Comparison of ENCODE assay signal across 9 cellular contexts in the genomic region with DNA sequence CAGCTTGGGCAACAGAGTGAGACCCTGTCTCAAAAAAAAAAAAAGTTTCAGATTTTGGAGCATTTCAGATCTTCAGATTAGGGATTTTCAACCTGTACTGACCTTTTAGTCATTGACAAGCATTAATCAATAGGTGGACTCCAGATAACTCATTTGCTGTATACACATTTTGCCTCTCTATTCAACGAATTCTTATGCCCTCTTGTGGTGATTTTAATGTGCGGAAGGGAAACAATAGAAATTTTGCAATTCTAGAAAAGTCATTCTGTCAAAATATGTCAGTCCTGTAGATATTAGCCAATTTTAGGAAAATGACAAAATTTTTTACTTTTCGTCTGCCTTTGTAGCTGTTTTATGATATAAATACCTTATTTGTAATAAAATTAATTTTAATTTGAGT. TPM values are rescaled to one million over a fixed set of nuclear protein-coding genes. Genes with fewer than 3 reads are reported as not detected.
DNase-seq lines count a peak whose midpoint lies in the region; ATAC-seq and TF ChIP-seq lines count a peak whose summit lies in the region.
"Had no signal": no experiment of that assay in that cellular context is flagged by ENCODE, and none has a peak within 500 bp of the region (broad histone marks: within the 10 kb centered on the region; RNA-seq: fewer than 3 reads in every experiment).

No MANE protein-coding gene starts in this region.

- no peaks in the 10 kb centered on the region for H3K9me2 ChIP-seq in PC-3 (replicated peaks; ENCODE audit: low read length)

- CTCF ChIA-PET in PC-3 (lab: Charles Lee): no interaction called here

- no peaks in the 10 kb centered on the region for H4K20me1 ChIP-seq in PC-3 (ENCODE audit: low read length)

- no TSS peak for BruUV-seq in PC-3 (replicated peaks; lab: Mats Ljungman, UMichigan)

- H3K9me3 ChIP-seq in PC-3 (ENCODE audit: low read length) (no peaks in the 10 kb centered on the region), aorta (ENCODE audit: control insufficient read depth, low read length) (no peaks in the 10 kb centered on the region), tibial artery (no peaks in the 10 kb centered on the region)

- intact Hi-C loops in PC-3 (cut with micrococcal nuclease) (loop anchor here (1.0 to 10.0 kb wide), 7 partner anchors 47 to 338 kb away; partner anchors contain the start of gene TRIM58), aorta (cut with DNase I) (no loop called here), tibial artery (cut with DNase I; ENCODE audit: low total_unique reads) (no loop called here)

- H2AFZ ChIP-seq in PC-3 (ENCODE audit: low read length): no peak overlapping the region

- peak; percentile 95 for TF ChIP-seq CTCF in PC-3 (conservative IDR thresholded peaks at IDR 0.05; ENCODE audit: low read depth, low read length)
- TF ChIP-seq CTCF in foreskin keratinocyte (conservative IDR thresholded peaks at IDR 0.05): peak; percentile 33
- no peak for TF ChIP-seq CTCF in tibial artery (IDR thresholded peaks at IDR 0.05)

- POLR2A ChIA-PET in PC-3 (lab: Charles Lee; ENCODE audit: unreplicated experiment): no interaction called here

- H3K27me3 ChIP-seq in PC-3 (ENCODE audit: low read length) (peaks cover 21% of the 10 kb centered on the region; the same call in 1 of the 2 replicates), foreskin keratinocyte (no peaks in the 10 kb centered on the region), aorta (ENCODE audit: control insufficient read depth in 1 of 2, insufficient read depth in 2 of 2, low read length in 1 of 2) (no peaks in the 10 kb centered on the region), tibial artery (no peaks in the 10 kb centered on the region)

- WGBS in aorta, 2 donors: 52 to 54% methylated on average over 3 of the region's 3 CpGs

- no peaks in the 10 kb centered on the region for H3K4me1 ChIP-seq in PC-3 (ENCODE audit: insufficient read depth, low read length)
- no peaks in the 10 kb centered on the region for H3K4me1 ChIP-seq in foreskin keratinocyte
- H3K4me1 ChIP-seq in aorta (ENCODE audit: control insufficient read depth in 1 of 2, insufficient read depth in 2 of 2, low read length in 2 of 2): no peaks in the 10 kb centered on the region
- H3K4me1 ChIP-seq in tibial artery: no peaks in the 10 kb centered on the region

- H3F3A ChIP-seq in PC-3 (ENCODE audit: low read length, unreplicated experiment): no peaks in the 10 kb centered on the region

- ATAC-seq in GM21529 (IDR thresholded peaks at IDR 0.05; ENCODE audit: unreplicated experiment) (peak; percentile 70), PC-3 (peak; percentile 63), foreskin keratinocyte (no peak), aorta (ENCODE audit: low FRiP score) (no peak)

- no peak overlapping the region for H3K4me3 ChIP-seq in PC-3 (ENCODE audit: low read length)
- no peak overlapping the region for H3K4me3 ChIP-seq in aorta (ENCODE audit: low read length in 2 of 2)
- H3K4me3 ChIP-seq in tibial artery: no peak overlapping the region

- H3K79me2 ChIP-seq in PC-3 (ENCODE audit: low read length): no peaks in the 10 kb centered on the region

- DNase-seq in D341Med (ENCODE audit: low spot score) (peak; percentile 34), PC-3 (peak; percentile 82), foreskin keratinocyte (no peak), COLO668 (lab: John Stamatoyannopoulos, UW; ENCODE audit: unreplicated experiment) (no peak), globus pallidus (ENCODE audit: low spot score) (no peak), aorta (no peak), tibial artery (no peak)

- H3K4me2 ChIP-seq in PC-3 (ENCODE audit: low read length): no peak overlapping the region

- H3K9ac ChIP-seq in PC-3 (ENCODE audit: low read length): no peak overlapping the region

- no peak overlapping the region for H3K27ac ChIP-seq in PC-3 (ENCODE audit: low read length)
- no peak overlapping the region for H3K27ac ChIP-seq in foreskin keratinocyte
- H3K27ac ChIP-seq in aorta (ENCODE audit: low read depth in 1 of 2, low read length in 2 of 2): no peak overlapping the region
- no peak overlapping the region for H3K27ac ChIP-seq in tibial artery

- H3K36me3 ChIP-seq in PC-3 (ENCODE audit: low read depth, low read length) (no peaks in the 10 kb centered on the region), aorta (ENCODE audit: control insufficient read depth in 1 of 2, insufficient read depth in 2 of 2, low read length in 1 of 2) (no peaks in the 10 kb centered on the region), tibial artery (no peaks in the 10 kb centered on the region)

RNA-seq across cellular contexts. Expression of gene OR2G2, which starts 11.6 kb away (rescaled TPM):
- total RNA-seq in PC-3 (2014; rRNA removed) (not detected in 2 replicates), foreskin keratinocyte (not detected in 2 replicates), aorta (not detected)
- polyA plus RNA-seq in foreskin keratinocyte (not detected in 2 replicates), aorta (not detected)
- total RNA-seq: LHCN-M2 had no signal

RNA-seq across cellular contexts. Expression of gene GCSAML, which starts 27.6 kb away (rescaled TPM):
- total RNA-seq in PC-3 (2014; rRNA removed): not detected in 2 replicates
- total RNA-seq in foreskin keratinocyte: not detected in 2 replicates
- polyA plus RNA-seq in foreskin keratinocyte: not detected in 2 replicates
- total RNA-seq in aorta: under 1 TPM; 0.06 to 0.81 TPM
- polyA plus RNA-seq in aorta: not detected
- total RNA-seq: LHCN-M2 had no signal

RNA-seq across cellular contexts. Expression of gene OR2G3, which starts 28.9 kb away (rescaled TPM):
- not detected in 2 replicates for total RNA-seq in PC-3 (2014; rRNA removed)
- not detected in 2 replicates for total RNA-seq in foreskin keratinocyte
- not detected in 2 replicates for polyA plus RNA-seq in foreskin keratinocyte
- not detected for total RNA-seq in aorta
- not detected for polyA plus RNA-seq in aorta
- total RNA-seq: LHCN-M2 had no signal

RNA-seq across cellular contexts. Expression of gene OR2C3, which starts 40.3 kb away (rescaled TPM):
- total RNA-seq in PC-3 (2014; rRNA removed): not detected in 2 replicates
- not detected in 2 replicates for total RNA-seq in foreskin keratinocyte
- not detected in 2 replicates for polyA plus RNA-seq in foreskin keratinocyte
- total RNA-seq in aorta: not detected
- not detected for polyA plus RNA-seq in aorta
- total RNA-seq: LHCN-M2 had no signal

Comparison
In these comparisons a context has a peak if more than half of its experiments do, and no peak if none do; other contexts are left out.
1. DNase-seq: peak in D341Med (single experiment) and PC-3 (single experiment); none in foreskin keratinocyte (0 of 2), COLO668 (single experiment), globus pallidus (single experiment), aorta (0 of 2) and tibial artery (0 of 2).
2. ATAC-seq: peak in GM21529 (single experiment) and PC-3 (single experiment); none in foreskin keratinocyte (single experiment) and aorta (single experiment).
3. CTCF ChIP-seq: peak in PC-3 (single experiment) and foreskin keratinocyte (single experiment); none in tibial artery (0 of 2).